In genomic region chr2:232512557-232512956, GRCh38 we compare ENCODE assay signal across 1 cellular context.
TF ChIP-seq lines count a peak whose summit lies in the region.

No MANE protein-coding gene starts in this region.

TF ChIP-seq in GM23338, 12 proteins besides CTCF, POLR2A, EP300 and RAD21 (continued from another document):
- TF ChIP-seq ZNF462 (CRISPR knock-in tag; IDR thresholded peaks at IDR 0.05): no peak
- no peak for TF ChIP-seq JUNB (IDR thresholded peaks at IDR 0.05; ENCODE audit: unreplicated experiment)
- TF ChIP-seq REST (IDR thresholded peaks at IDR 0.05; ENCODE audit: unreplicated experiment): no peak
- TF ChIP-seq EZH2phosphoT487 (IDR thresholded peaks at IDR 0.05; ENCODE audit: unreplicated experiment): no peak
- no peak for TF ChIP-seq CREB1 (CRISPR knock-in tag; IDR thresholded peaks at IDR 0.05; ENCODE audit: low read depth)
- TF ChIP-seq ZNF114 (CRISPR knock-in tag; IDR thresholded peaks at IDR 0.05): no peak
- no peak for TF ChIP-seq NANOG (IDR thresholded peaks at IDR 0.05; ENCODE audit: borderline replicate concordance)
